In genomic region chr7:1369856-1370657, GRCh38 we compare ENCODE assay signal across 13 cellular contexts.
DNase-seq lines count a peak whose midpoint lies in the region; ATAC-seq and TF ChIP-seq lines count a peak whose summit lies in the region.
"Had no signal": no experiment of that assay in that cellular context is flagged by ENCODE, and none has a peak within 500 bp of the region (broad histone marks: within the 10 kb centered on the region; RNA-seq: fewer than 3 reads in every experiment).

No MANE protein-coding gene starts in this region.

- H3K4me1 Mint-ChIP-seq in GM23338 (peaks cover 2% of the 10 kb centered on the region; the same call in 1 of the 3 replicates), glutamatergic neuron (ENCODE audit: low read depth, unreplicated experiment) (peaks cover 16% of the 10 kb centered on the region)

- no peak overlapping the region for H3K27ac Mint-ChIP-seq in GM23338
- no peak overlapping the region for H3K27ac Mint-ChIP-seq in glutamatergic neuron (ENCODE audit: unreplicated experiment)

- H3K9me3 Mint-ChIP-seq in GM23338 (no peaks in the 10 kb centered on the region), glutamatergic neuron (ENCODE audit: unreplicated experiment) (peaks cover 7% of the 10 kb centered on the region)

- ATAC-seq in GM23338, result peak; percentile 3; the same call in 2 of the 3 replicates
- ATAC-seq in GM21381 (IDR thresholded peaks at IDR 0.05; ENCODE audit: unreplicated experiment), result no peak

- H3K4me3 ChIP-seq in GM23338, result peak overlapping the region; percentile 45; the same call in 1 of the 2 replicates
- peak overlapping the region; percentile 37; the same call in 1 of the 2 replicates for H3K4me3 ChIP-seq in HUES6 (ENCODE audit: low read depth, low read length)
- no peak overlapping the region for H3K4me3 ChIP-seq in osteoblast (ENCODE audit: insufficient read depth, low read length)

- no peaks in the 10 kb centered on the region for H3K79me2 ChIP-seq in GM23338 (replicated peaks; ENCODE audit: insufficient read depth)
- H3K79me2 ChIP-seq in osteoblast (ENCODE audit: insufficient read depth, low read length), result no peaks in the 10 kb centered on the region

- H3K4me3 Mint-ChIP-seq in GM23338, result peak overlapping the region; percentile 66; the same call in 2 of the 3 replicates
- H3K4me3 Mint-ChIP-seq in glutamatergic neuron (ENCODE audit: unreplicated experiment), result no peak overlapping the region

- no peak overlapping the region for H2AFZ ChIP-seq in GM23338
- H2AFZ ChIP-seq in osteoblast (ENCODE audit: low read length), result no peak overlapping the region

- H3K4me1 ChIP-seq in GM23338 (ENCODE audit: insufficient read depth) (no peaks in the 10 kb centered on the region; the same call in 1 of the 2 replicates), HUES6 (ENCODE audit: control insufficient read depth, insufficient read depth, low read length) (peaks cover 15% of the 10 kb centered on the region), osteoblast (ENCODE audit: insufficient read depth, low read length) (no peaks in the 10 kb centered on the region)

- H3K4me2 ChIP-seq in GM23338, result peak overlapping the region; percentile 72
- no peak overlapping the region for H3K4me2 ChIP-seq in osteoblast (ENCODE audit: insufficient read depth, low read length)

- H3K9me2 ChIP-seq in GM23338 (ENCODE audit: insufficient read depth), result no peaks in the 10 kb centered on the region

- H3K9me3 ChIP-seq in HUES6 (ENCODE audit: control insufficient read depth, insufficient read depth, low read depth, low read length) (peaks cover 4% of the 10 kb centered on the region), osteoblast (ENCODE audit: low read depth, low read length) (no peaks in the 10 kb centered on the region)

- no peaks in the 10 kb centered on the region for H3K36me3 Mint-ChIP-seq in GM23338 (ENCODE audit: low read depth)
- H3K36me3 Mint-ChIP-seq in glutamatergic neuron (ENCODE audit: unreplicated experiment), result no peaks in the 10 kb centered on the region

- H4K20me1 ChIP-seq in GM23338 (replicated peaks; ENCODE audit: insufficient read depth) (no peaks in the 10 kb centered on the region), osteoblast (ENCODE audit: insufficient read depth, low read length) (no peaks in the 10 kb centered on the region)

- H3F3A ChIP-seq in GM23338 (replicated peaks; ENCODE audit: low read depth), result no peaks in the 10 kb centered on the region

- no peak overlapping the region for H3K9ac ChIP-seq in HUES6 (ENCODE audit: low read length)

- TF ChIP-seq CTCF in GM23338 (conservative IDR thresholded peaks at IDR 0.05; ENCODE audit: low read depth in 2 of 2), result no peak
- TF ChIP-seq CTCF in osteoblast (IDR thresholded peaks at IDR 0.05; ENCODE audit: extremely low read depth, low read depth, low read length), result no peak
- TF ChIP-seq CTCF in glutamatergic neuron (IDR thresholded peaks at IDR 0.05; ENCODE audit: partially characterized antibody, unreplicated experiment), result no peak

- H3K27me3 Mint-ChIP-seq in GM23338 (ENCODE audit: insufficient read depth, low read depth, poor library complexity) (peaks cover 36% of the 10 kb centered on the region), glutamatergic neuron (ENCODE audit: unreplicated experiment) (peaks cover 8% of the 10 kb centered on the region)

- H3K27ac ChIP-seq in GM23338 (ENCODE audit: low read depth) (no peak overlapping the region), HUES6 (ENCODE audit: low read depth, low read length) (no peak overlapping the region), osteoblast (ENCODE audit: low read depth, low read length) (no peak overlapping the region)

- H3K27me3 ChIP-seq in GM23338 (ENCODE audit: insufficient read depth) (peaks cover 13% of the 10 kb centered on the region; the same call in 1 of the 2 replicates), HUES6 (ENCODE audit: control insufficient read depth, insufficient read depth, low read length) (peaks cover 52% of the 10 kb centered on the region), osteoblast (ENCODE audit: insufficient read depth, low read length) (peaks cover 45% of the 10 kb centered on the region)

- H3K36me3 ChIP-seq in GM23338 (ENCODE audit: insufficient read depth) (no peaks in the 10 kb centered on the region), HUES6 (ENCODE audit: control insufficient read depth, insufficient read depth, low read length) (no peaks in the 10 kb centered on the region), osteoblast (ENCODE audit: insufficient read depth, low read length) (no peaks in the 10 kb centered on the region)

- no peak for DNase-seq in GM23338 (ENCODE audit: low spot score)
- DNase-seq in cerebellar cortex (ENCODE audit: low spot score), result peak; percentile 10
- peak; percentile 85 for DNase-seq in osteoblast (ENCODE audit: insufficient read length, low spot score, missing footprints)
- DNase-seq in hypothalamus (lab: John Stamatoyannopoulos, UW), result no peak
- no peak for DNase-seq in glutamatergic neuron
- DNase-seq: DMS 273 treated with DMSO at 0.1 percent for 48 hours, GOT3, IMR-90, NCI-H2081, NCI-H526 treated with DMSO at 0.1 percent for 48 hours, PC-3 had no signal

TF ChIP-seq in GM23338, 12 proteins besides CTCF, POLR2A, EP300 and RAD21 (continues in another document):
- no peak for TF ChIP-seq NANOG (IDR thresholded peaks at IDR 0.05; ENCODE audit: borderline replicate concordance)
- no peak for TF ChIP-seq EZH2 (IDR thresholded peaks at IDR 0.05; ENCODE audit: low read depth, unreplicated experiment)
- TF ChIP-seq EZH2phosphoT487 (IDR thresholded peaks at IDR 0.05; ENCODE audit: unreplicated experiment), result no peak
- no peak for TF ChIP-seq ZNF462 (CRISPR knock-in tag; IDR thresholded peaks at IDR 0.05)
- TF ChIP-seq ZNF114 (CRISPR knock-in tag; IDR thresholded peaks at IDR 0.05), result no peak
- TF ChIP-seq ETS1 (IDR thresholded peaks at IDR 0.05), result no peak
- no peak for TF ChIP-seq ZNF331 (CRISPR knock-in tag; IDR thresholded peaks at IDR 0.05; ENCODE audit: low read depth)

Comparison
In these comparisons a context has a peak if more than half of its experiments do, and no peak if none do; other contexts are left out.
1. DNase-seq: peak in cerebellar cortex (single experiment) and osteoblast (single experiment); none in GM23338 (single experiment), hypothalamus (0 of 51) and glutamatergic neuron (single experiment).